Comparison of ENCODE assay signal across 10 cellular contexts in genomic region chr4:150302553-150302952, GRCh38.
DNase-seq lines count a peak whose midpoint lies in the region; ATAC-seq, FAIRE-seq and TF ChIP-seq lines count a peak whose summit lies in the region.
"Had no signal": no experiment of that assay in that cellular context is flagged by ENCODE, and none has a peak within 500 bp of the region (broad histone marks: within the 10 kb centered on the region; RNA-seq: fewer than 3 reads in every experiment).

No MANE protein-coding gene starts in this region.

- ATAC-seq in A549: peak in 1 of 2 experiments; percentile 42; a peak in 2 of 6 replicates
- ATAC-seq in activated T-cell treated with anti-CD3 and anti-CD28 coated beads, Interleukin-2, amount 50 U/mL, for 4 hours: peak; percentile 53 to 63
- no peak for ATAC-seq in HG03108 (IDR thresholded peaks at IDR 0.05; ENCODE audit: unreplicated experiment)
- no peak for ATAC-seq in sciatic nerve

- no peak overlapping the region for H2AFZ ChIP-seq in hepatocyte

- H3K9me3 ChIP-seq in A549 (no peaks in the 10 kb centered on the region), hepatocyte (ENCODE audit: low read depth) (no peaks in the 10 kb centered on the region)
- H3K9me3 ChIP-seq: esophagus muscularis mucosa had no signal

- POLR2A ChIA-PET in A549 (lab: Yijun Ruan, JAX): no interaction called here

- no peak for TF ChIP-seq EP300 in A549 (IDR thresholded peaks at IDR 0.05)

- H3K9me2 ChIP-seq in hepatocyte (replicated peaks; ENCODE audit: insufficient read depth): no peaks in the 10 kb centered on the region

- no peaks in the 10 kb centered on the region for H3K79me2 ChIP-seq in hepatocyte

- H3K4me1 ChIP-seq in A549 (peaks cover 28% of the 10 kb centered on the region), hepatocyte (ENCODE audit: insufficient read depth) (no peaks in the 10 kb centered on the region)

- H3K36me3 ChIP-seq in hepatocyte (replicated peaks; ENCODE audit: insufficient read depth, low read depth): no peaks in the 10 kb centered on the region
- H3K36me3 ChIP-seq: esophagus muscularis mucosa had no signal

- H3K9me3 Mint-ChIP-seq in activated T-cell treated with anti-CD3 and anti-CD28 coated beads, Interleukin-2, amount 50 U/mL, for 4 hours: no peaks in the 10 kb centered on the region

- H3K4me2 ChIP-seq in A549 (peak overlapping the region; percentile 1), hepatocyte (no peak overlapping the region)

- H3K4me3 ChIP-seq in A549 (no peak overlapping the region), hepatocyte (no peak overlapping the region)
- H3K4me3 ChIP-seq: esophagus muscularis mucosa had no signal

- no peak overlapping the region for H3K27ac ChIP-seq in A549
- peak overlapping the region; percentile 24 for H3K27ac ChIP-seq in hepatocyte
- H3K27ac ChIP-seq: esophagus muscularis mucosa had no signal

- TF ChIP-seq CTCF in A549 (IDR thresholded peaks at IDR 0.05) (no peak), hepatocyte (IDR thresholded peaks at IDR 0.05; ENCODE audit: poor library complexity) (no peak)

- H3K4me3 Mint-ChIP-seq in activated T-cell treated with anti-CD3 and anti-CD28 coated beads, Interleukin-2, amount 50 U/mL, for 4 hours: no peak overlapping the region

- TF ChIP-seq RAD21 in A549 (conservative IDR thresholded peaks at IDR 0.05 in 1 of 2, IDR thresholded peaks at IDR 0.05 in 1 of 2): no peak

- peaks cover 17% of the 10 kb centered on the region for H3K36me3 Mint-ChIP-seq in activated T-cell treated with anti-CD3 and anti-CD28 coated beads, Interleukin-2, amount 50 U/mL, for 4 hours (ENCODE audit: insufficient read depth)

- FAIRE-seq in A549 (lab: Jason Lieb, UNC): no peak

- H3K27me3 Mint-ChIP-seq in activated T-cell treated with anti-CD3 and anti-CD28 coated beads, Interleukin-2, amount 50 U/mL, for 4 hours (ENCODE audit: low read depth): no peaks in the 10 kb centered on the region

- peaks cover 14% of the 10 kb centered on the region for H3K4me1 Mint-ChIP-seq in activated T-cell treated with anti-CD3 and anti-CD28 coated beads, Interleukin-2, amount 50 U/mL, for 4 hours (ENCODE audit: low read depth)

- no peaks in the 10 kb centered on the region for H4K20me1 ChIP-seq in hepatocyte (ENCODE audit: insufficient read depth, poor library complexity, severe bottlenecking)

- CTCF ChIA-PET in A549 (lab: Yijun Ruan, JAX): no interaction called here

- intact Hi-C loops in sciatic nerve (cut with DNase I): no loop called here

- WGBS in A549 (ENCODE audit: missing lambda C conversion rate): 26% methylated on average over 4 of the region's 4 CpGs
- WGBS in hepatocyte (ENCODE audit: low lambda C conversion rate, missing lambda C conversion rate): 58% methylated on average over 4 of the region's 4 CpGs

- no peak for TF ChIP-seq POLR2A in A549 (IDR thresholded peaks at IDR 0.05; ENCODE audit: low read length)

- peak; percentile 16 to 64 for DNase-seq in A549 (ENCODE audit: low read depth in 1 of 2, low spot score in 1 of 2)
- peak; percentile 95 for DNase-seq in HT1080 (ENCODE audit: low read depth)
- peak; percentile 10 for DNase-seq in activated T-cell treated with anti-CD3 and anti-CD28 coated beads, Interleukin-2, amount 50 U/mL, for 4 hours
- DNase-seq in hepatocyte (ENCODE audit: low spot score): peak; percentile 64
- no peak for DNase-seq in central memory CD4-positive, alpha-beta T cell
- DNase-seq in activated CD8-positive, alpha-beta memory T cell treated with anti-CD3 and anti-CD28 coated beads, Interleukin-2, amount 50 U/mL, for 48 hours: no peak
- no peak for DNase-seq in sciatic nerve (ENCODE audit: low spot score)
- DNase-seq: COR-L47 had no signal

- H3K27me3 ChIP-seq in hepatocyte: no peaks in the 10 kb centered on the region
- H3K27me3 ChIP-seq: esophagus muscularis mucosa had no signal

TF ChIP-seq in A549, 52 proteins besides CTCF, POLR2A, EP300 and RAD21 (continues in another document):
- TF ChIP-seq CEBPB (IDR thresholded peaks at IDR 0.05) (peak; percentile 66 to 87), TFCP2L1 (CRISPR knock-in tag; IDR thresholded peaks at IDR 0.05) (no peak), HES2 (IDR thresholded peaks at IDR 0.05) (0 out of 2 replicates have a peak, but pooled peaks have one; percentile 7), FOSB (CRISPR knock-in tag; IDR thresholded peaks at IDR 0.05) (no peak), ESRRA (IDR thresholded peaks at IDR 0.05; ENCODE audit: borderline replicate concordance, low read length) (no peak), CHD2 (IDR thresholded peaks at IDR 0.05; ENCODE audit: low read length, partially characterized antibody) (no peak), GATA3 (IDR thresholded peaks at IDR 0.05; ENCODE audit: borderline replicate concordance) (no peak), NR3C1 (IDR thresholded peaks at IDR 0.05) (no peak), HDAC2 (IDR thresholded peaks at IDR 0.05) (no peak), ELK1 (IDR thresholded peaks at IDR 0.05; ENCODE audit: low read depth, low read length) (no peak), JUN (IDR thresholded peaks at IDR 0.05) (no peak), EHF (CRISPR knock-in tag; IDR thresholded peaks at IDR 0.05) (no peak), REST (IDR thresholded peaks at IDR 0.05) (no peak), RCOR1 (IDR thresholded peaks at IDR 0.05; ENCODE audit: low read depth, low read length) (no peak), ZFP36 (IDR thresholded peaks at IDR 0.05; ENCODE audit: borderline replicate concordance, partially characterized antibody) (no peak), E2F6 (IDR thresholded peaks at IDR 0.05; ENCODE audit: borderline replicate concordance, low read depth) (no peak), ZSCAN20 (CRISPR knock-in tag; IDR thresholded peaks at IDR 0.05) (no peak), HEYL (CRISPR knock-in tag; IDR thresholded peaks at IDR 0.05) (no peak), MAZ (IDR thresholded peaks at IDR 0.05; ENCODE audit: borderline replicate concordance, low read depth, low read length) (no peak), USF2 (IDR thresholded peaks at IDR 0.05) (peak; percentile 87), FOXS1 (CRISPR knock-in tag; IDR thresholded peaks at IDR 0.05) (no peak), JUNB (IDR thresholded peaks at IDR 0.05) (peak; percentile 61), EHMT2 (IDR thresholded peaks at IDR 0.05; ENCODE audit: low read depth) (no peak), POLR2AphosphoS2 (conservative IDR thresholded peaks at IDR 0.05; ENCODE audit: low read length) (no peak), MAX (IDR thresholded peaks at IDR 0.05) (peak; percentile 24; the same call in 1 of the 2 replicates)

Comparison
In these comparisons a context has a peak if more than half of its experiments do, and no peak if none do; other contexts are left out.
1. ATAC-seq: peak in activated T-cell treated with anti-CD3 and anti-CD28 coated beads, Interleukin-2, amount 50 U/mL, for 4 hours (2 of 2); none in HG03108 (single experiment) and sciatic nerve (single experiment).
2. DNase-seq: peak in A549 (2 of 2), HT1080 (single experiment), activated T-cell treated with anti-CD3 and anti-CD28 coated beads, Interleukin-2, amount 50 U/mL, for 4 hours (single experiment) and hepatocyte (single experiment); none in central memory CD4-positive, alpha-beta T cell (single experiment), activated CD8-positive, alpha-beta memory T cell treated with anti-CD3 and anti-CD28 coated beads, Interleukin-2, amount 50 U/mL, for 48 hours (single experiment) and sciatic nerve (single experiment).